8 cellular contexts compared by ENCODE assay signal in the genomic region with DNA sequence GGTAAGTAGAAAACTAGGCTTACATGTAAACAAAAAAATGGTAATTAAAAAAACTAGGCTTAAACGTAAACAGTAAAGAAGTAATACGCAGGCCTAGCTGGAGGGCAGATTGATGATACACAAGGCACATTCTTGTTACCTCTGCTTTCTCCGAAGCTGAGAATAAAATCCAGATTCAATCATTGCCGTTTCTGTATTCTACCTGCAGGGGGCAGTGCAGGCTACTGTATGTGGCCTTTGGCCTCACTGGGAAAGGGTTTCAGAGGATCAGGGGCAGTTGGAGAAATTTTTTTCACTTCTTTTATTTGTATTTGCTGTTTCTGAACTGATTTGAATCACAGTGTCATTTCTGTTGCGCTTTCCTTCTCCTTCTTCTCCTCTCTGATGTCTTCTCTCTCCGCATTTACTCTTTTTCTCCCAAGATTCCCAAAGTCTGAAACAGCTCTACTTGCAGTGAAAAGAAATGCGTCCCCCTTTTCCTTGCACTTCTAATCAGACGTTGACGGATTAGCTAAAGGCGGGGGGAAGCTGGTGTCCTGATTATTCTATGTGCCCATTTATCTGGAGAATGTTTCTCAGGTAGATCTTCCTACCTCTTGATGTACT.
DNase-seq lines count a peak whose midpoint lies in the region; ATAC-seq and TF ChIP-seq lines count a peak whose summit lies in the region.

No MANE protein-coding gene starts in this region.

- ATAC-seq in GM18519 (IDR thresholded peaks at IDR 0.05; ENCODE audit: low FRiP score, unreplicated experiment), result peak; percentile 65
- ATAC-seq in HG02678 (IDR thresholded peaks at IDR 0.05; ENCODE audit: unreplicated experiment), result no peak

- in situ Hi-C loops in astrocyte of the spinal cord (cut with HindIII; ENCODE audit: low sequenced_read_pairs), result no loop called here

- no peaks in the 10 kb centered on the region for H3K27me3 ChIP-seq in AG04450 (ENCODE audit: control insufficient read depth, insufficient read depth, low read length)

- TF ChIP-seq CTCF in AG04450 (IDR thresholded peaks at IDR 0.05; ENCODE audit: low read depth, low read length) (peak; percentile 83), astrocyte of the spinal cord (IDR thresholded peaks at IDR 0.05; ENCODE audit: low read depth, low read length) (peak; percentile 65)

- CTCF ChIA-PET in AG04450 (lab: Charles Lee), result interaction anchor here (0.6 to 9.2 kb wide), 35 partner anchors 9 to 423 kb away, joined by 3 to 366 read pairs (median 4); a partner anchor contains a TSS

- DNase-seq in AG04450 (ENCODE audit: low read depth, low spot score) (peak; percentile 49), NAMALWA (ENCODE audit: low spot score) (peak; percentile 89), T-helper 2 cell (peak in 4 of 5 experiments; percentile 7 to 46 (median 22)), astrocyte of the spinal cord (ENCODE audit: low read depth, low spot score) (peak; percentile 55), iris pigment epithelial cell (ENCODE audit: low read depth) (peak; percentile 11)
- DNase-seq in stimulated activated CD4-positive, alpha-beta T cell treated with anti-CD3 and anti-CD28 coated beads, Interleukin-4, amount 100 ng/mL, for 1 hour, result peak; percentile 34

- H3K4me3 ChIP-seq in AG04450 (ENCODE audit: low read depth, low read length), result no peak overlapping the region
- H3K4me3 ChIP-seq in astrocyte of the spinal cord (ENCODE audit: low read depth, low read length), result no peak overlapping the region

- H3K27ac ChIP-seq in AG04450 (ENCODE audit: low read depth, low read length), result no peak overlapping the region

- POLR2A ChIA-PET in AG04450 (lab: Yijun Ruan, JAX), result interaction anchor here (1.1 kb wide), 1 partner anchor 67 kb away, joined by 3 read pairs; a partner anchor contains a TSS

- no peaks in the 10 kb centered on the region; the same call in 1 of the 2 replicates for H3K9me3 ChIP-seq in AG04450 (ENCODE audit: control insufficient read depth, insufficient read depth, low read length)

Comparison
In these comparisons a context has a peak if more than half of its experiments do, and no peak if none do; other contexts are left out.
1. DNase-seq: peak in every context shown above with its lines; median percentile 89 in NAMALWA; 55 in astrocyte of the spinal cord; 49 in AG04450; 34 in stimulated activated CD4-positive, alpha-beta T cell treated with anti-CD3 and anti-CD28 coated beads, Interleukin-4, amount 100 ng/mL, for 1 hour; 22 in T-helper 2 cell; 11 in iris pigment epithelial cell.